In genomic region chr15:43791993-43792760, GRCh38 we compare ENCODE assay signal across 1 cellular context.
TF ChIP-seq lines count a peak whose summit lies in the region.

Gene SERF2 (plus strand): TSS chr15:43792320. CDS start chr15:43792377, 57 bp downstream.

TF ChIP-seq in GM12878, 131 proteins besides CTCF, POLR2A, EP300 and RAD21 (continued from another document):
- TF ChIP-seq, protein P1, sequence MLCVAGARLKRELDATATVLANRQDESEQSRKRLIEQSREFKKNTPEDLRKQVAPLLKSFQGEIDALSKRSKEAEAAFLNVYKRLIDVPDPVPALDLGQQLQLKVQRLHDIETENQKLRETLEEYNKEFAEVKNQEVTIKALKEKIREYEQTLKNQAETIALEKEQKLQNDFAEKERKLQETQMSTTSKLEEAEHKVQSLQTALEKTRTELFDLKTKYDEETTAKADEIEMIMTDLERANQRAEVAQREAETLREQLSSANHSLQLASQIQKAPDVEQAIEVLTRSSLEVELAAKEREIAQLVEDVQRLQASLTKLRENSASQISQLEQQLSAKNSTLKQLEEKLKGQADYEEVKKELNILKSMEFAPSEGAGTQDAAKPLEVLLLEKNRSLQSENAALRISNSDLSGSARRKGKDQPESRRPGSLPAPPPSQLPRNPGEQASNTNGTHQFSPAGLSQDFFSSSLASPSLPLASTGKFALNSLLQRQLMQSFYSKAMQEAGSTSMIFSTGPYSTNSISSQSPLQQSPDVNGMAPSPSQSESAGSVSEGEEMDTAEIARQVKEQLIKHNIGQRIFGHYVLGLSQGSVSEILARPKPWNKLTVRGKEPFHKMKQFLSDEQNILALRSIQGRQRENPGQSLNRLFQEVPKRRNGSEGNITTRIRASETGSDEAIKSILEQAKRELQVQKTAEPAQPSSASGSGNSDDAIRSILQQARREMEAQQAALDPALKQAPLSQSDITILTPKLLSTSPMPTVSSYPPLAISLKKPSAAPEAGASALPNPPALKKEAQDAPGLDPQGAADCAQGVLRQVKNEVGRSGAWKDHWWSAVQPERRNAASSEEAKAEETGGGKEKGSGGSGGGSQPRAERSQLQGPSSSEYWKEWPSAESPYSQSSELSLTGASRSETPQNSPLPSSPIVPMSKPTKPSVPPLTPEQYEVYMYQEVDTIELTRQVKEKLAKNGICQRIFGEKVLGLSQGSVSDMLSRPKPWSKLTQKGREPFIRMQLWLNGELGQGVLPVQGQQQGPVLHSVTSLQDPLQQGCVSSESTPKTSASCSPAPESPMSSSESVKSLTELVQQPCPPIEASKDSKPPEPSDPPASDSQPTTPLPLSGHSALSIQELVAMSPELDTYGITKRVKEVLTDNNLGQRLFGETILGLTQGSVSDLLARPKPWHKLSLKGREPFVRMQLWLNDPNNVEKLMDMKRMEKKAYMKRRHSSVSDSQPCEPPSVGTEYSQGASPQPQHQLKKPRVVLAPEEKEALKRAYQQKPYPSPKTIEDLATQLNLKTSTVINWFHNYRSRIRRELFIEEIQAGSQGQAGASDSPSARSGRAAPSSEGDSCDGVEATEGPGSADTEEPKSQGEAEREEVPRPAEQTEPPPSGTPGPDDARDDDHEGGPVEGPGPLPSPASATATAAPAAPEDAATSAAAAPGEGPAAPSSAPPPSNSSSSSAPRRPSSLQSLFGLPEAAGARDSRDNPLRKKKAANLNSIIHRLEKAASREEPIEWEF (IDR thresholded peaks at IDR 0.05; ENCODE audit: insufficient replicate concordance, low read depth, low read length) = no peak
- TF ChIP-seq, protein P2, sequence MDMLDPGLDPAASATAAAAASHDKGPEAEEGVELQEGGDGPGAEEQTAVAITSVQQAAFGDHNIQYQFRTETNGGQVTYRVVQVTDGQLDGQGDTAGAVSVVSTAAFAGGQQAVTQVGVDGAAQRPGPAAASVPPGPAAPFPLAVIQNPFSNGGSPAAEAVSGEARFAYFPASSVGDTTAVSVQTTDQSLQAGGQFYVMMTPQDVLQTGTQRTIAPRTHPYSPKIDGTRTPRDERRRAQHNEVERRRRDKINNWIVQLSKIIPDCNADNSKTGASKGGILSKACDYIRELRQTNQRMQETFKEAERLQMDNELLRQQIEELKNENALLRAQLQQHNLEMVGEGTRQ (IDR thresholded peaks at IDR 0.05; ENCODE audit: borderline replicate concordance, low read depth, low read length) = peak; percentile 98
- TF ChIP-seq ATF2 (IDR thresholded peaks at IDR 0.05; ENCODE audit: low read length) (peak; percentile 73), EGR1 (IDR thresholded peaks at IDR 0.05; ENCODE audit: borderline replicate concordance in 1 of 2, low read depth in 2 of 2, low read length in 2 of 2) (peak; percentile 30 to 69; a peak in 2 of 3 replicates), CHD2 (IDR thresholded peaks at IDR 0.05; ENCODE audit: borderline replicate concordance, low read depth, low read length) (peak; percentile 61; the same call in 1 of the 2 replicates), SUPT20H (IDR thresholded peaks at IDR 0.05; ENCODE audit: borderline replicate concordance, control insufficient read depth, low read depth, low read length) (no peak), HDGF (IDR thresholded peaks at IDR 0.05) (peak; percentile 100), SUZ12 (IDR thresholded peaks at IDR 0.05; ENCODE audit: unreplicated experiment) (no peak), SPI1 (IDR thresholded peaks at IDR 0.05; ENCODE audit: borderline replicate concordance, insufficient read depth, low read depth, low read length) (no peak)
